Comparison of ENCODE assay signal across 18 cellular contexts in genomic region chr3:148902173-148902791, GRCh38. TPM values are rescaled to one million over a fixed set of nuclear protein-coding genes. Genes with fewer than 3 reads are reported as not detected.
A peak's percentile ranks its signal among the peaks of the same experiment; 100 is the strongest.
DNase-seq lines count a peak whose midpoint lies in the region; ATAC-seq and TF ChIP-seq lines count a peak whose summit lies in the region.
"Had no signal": no experiment of that assay in that cellular context is flagged by ENCODE, and none has a peak within 500 bp of the region (broad histone marks: within the 10 kb centered on the region; RNA-seq: fewer than 3 reads in every experiment).

No MANE protein-coding gene starts in this region.

- DNase-seq in A673 (ENCODE audit: low spot score): peak; percentile 57
- peak; percentile 90 for DNase-seq in HS-27A (ENCODE audit: low read depth)
- peak; percentile 69 for DNase-seq in amniotic epithelial cell (ENCODE audit: low read depth)
- DNase-seq in foreskin keratinocyte: peak; percentile 5 to 19
- DNase-seq in KG1 (lab: John Stamatoyannopoulos, UW): no peak
- no peak for DNase-seq in germinal center (ENCODE audit: low spot score)
- DNase-seq in esophagus squamous epithelium (lab: John Stamatoyannopoulos, UW): no peak
- DNase-seq in stimulated activated CD4-positive, alpha-beta T cell treated with anti-CD3 and anti-CD28 coated beads, Interleukin-1b, Interleukin-23, amount 100 ng/mL, for 48 hours: no peak
- DNase-seq: activated B cell treated with CpG ODN at 0.5 μM for 24 hours; activated CD8-positive, alpha-beta memory T cell treated with anti-CD3 and anti-CD28 coated beads, Interleukin-2, amount 50 U/mL, for 4 hours; activated naive CD4-positive, alpha-beta T cell treated with anti-CD3 and anti-CD28 coated beads, Interleukin-2, amount 50 U/mL, for 16 hours; Calu3; erythroblast; immature natural killer cell; NCI-H1092; NCI-H446 treated with DMSO at 0.1 percent for 48 hours; T-helper 1 cell had no signal

- no TSS peak for BruUV-seq in A673 (replicated peaks; lab: Mats Ljungman, UMichigan)

- 40 to 41% methylated on average over 3 of the region's 3 CpGs for WGBS in esophagus squamous epithelium, 2 donors

- H3K9me3 ChIP-seq in A673 (ENCODE audit: low read depth, low read length, poor library complexity, severe bottlenecking) (no peaks in the 10 kb centered on the region), esophagus squamous epithelium (no peaks in the 10 kb centered on the region)
- H3K9me3 ChIP-seq: A549 had no signal

- no peak for TF ChIP-seq CTCF in A673 (conservative IDR thresholded peaks at IDR 0.05; ENCODE audit: low read depth, low read length)
- TF ChIP-seq CTCF in foreskin keratinocyte (conservative IDR thresholded peaks at IDR 0.05): no peak
- no peak for TF ChIP-seq CTCF in esophagus squamous epithelium (IDR thresholded peaks at IDR 0.05)

- no peaks in the 10 kb centered on the region for H3K27me3 ChIP-seq in A673 (replicated peaks; ENCODE audit: insufficient read depth, low read depth, low read length, poor library complexity)
- H3K27me3 ChIP-seq in foreskin keratinocyte: no peaks in the 10 kb centered on the region
- H3K27me3 ChIP-seq in esophagus squamous epithelium: peaks cover 0 to 5% (median 0%) of the 10 kb centered on the region in 4 donors

- CTCF ChIA-PET in A673 (lab: Charles Lee): no interaction called here

- H3K4me1 ChIP-seq in A673 (ENCODE audit: insufficient read depth, low read length, poor library complexity, severe bottlenecking): peaks cover 15% of the 10 kb centered on the region
- peaks cover 13% of the 10 kb centered on the region for H3K4me1 ChIP-seq in foreskin keratinocyte
- H3K4me1 ChIP-seq in esophagus squamous epithelium: no peaks in the 10 kb centered on the region

- peak; percentile 43 for ATAC-seq in foreskin keratinocyte
- ATAC-seq: A549 had no signal

- no peak overlapping the region for H3K4me3 ChIP-seq in A673 (ENCODE audit: low read depth, low read length, poor library complexity, severe bottlenecking)
- no peak overlapping the region for H3K4me3 ChIP-seq in esophagus squamous epithelium
- H3K4me3 ChIP-seq: A549 had no signal

- no peak for TF ChIP-seq POLR2A in esophagus squamous epithelium (IDR thresholded peaks at IDR 0.05)

- peak overlapping the region; percentile 82 for H3K27ac ChIP-seq in A673 (ENCODE audit: low read depth, low read length, poor library complexity, severe bottlenecking)
- H3K27ac ChIP-seq in foreskin keratinocyte: peak overlapping the region; percentile 7
- H3K27ac ChIP-seq in esophagus squamous epithelium: no peak overlapping the region
- H3K27ac ChIP-seq: A549 had no signal

- no peaks in the 10 kb centered on the region for H3K36me3 ChIP-seq in A673 (ENCODE audit: insufficient read depth, low read length, poor library complexity, severe bottlenecking)
- no peaks in the 10 kb centered on the region for H3K36me3 ChIP-seq in esophagus squamous epithelium

- POLR2A ChIA-PET in A673 (lab: Charles Lee; ENCODE audit: low non-redundant PET): no interaction called here

- intact Hi-C loops in A673 (cut with micrococcal nuclease; ENCODE audit: unreplicated experiment) (no loop called here), esophagus squamous epithelium (cut with DNase I) (no loop called here)

RNA-seq across cellular contexts. Expression of gene CPA3, which starts 37.2 kb away (rescaled TPM):
- not detected in 2 replicates for total RNA-seq in A673 (2021)
- total RNA-seq in foreskin keratinocyte: not detected in 2 replicates
- not detected in 2 replicates for polyA plus RNA-seq in foreskin keratinocyte
- total RNA-seq in esophagus squamous epithelium: 10 to 100 TPM in 2 of 4 donors, 1 to 10 TPM in 1, under 1 TPM in 1; 0.19 to 66.8 (median 7.1) TPM
- total RNA-seq: activated B cell treated with CpG ODN at 0.5 μM for 24 hours, Calu3 had no signal
- polyA plus RNA-seq: A549 had no signal

Comparison
In these comparisons a context has a peak if more than half of its experiments do, and no peak if none do; other contexts are left out.
1. DNase-seq: peak in A673 (single experiment), HS-27A (single experiment), amniotic epithelial cell (single experiment) and foreskin keratinocyte (2 of 2); none in KG1 (single experiment), germinal center (single experiment), esophagus squamous epithelium (single experiment) and stimulated activated CD4-positive, alpha-beta T cell treated with anti-CD3 and anti-CD28 coated beads, Interleukin-1b, Interleukin-23, amount 100 ng/mL, for 48 hours (single experiment).
2. H3K27ac ChIP-seq: peak in A673 (single experiment) and foreskin keratinocyte (single experiment); none in esophagus squamous epithelium (0 of 4).